21 cellular contexts compared by ENCODE assay signal in the genomic region with DNA sequence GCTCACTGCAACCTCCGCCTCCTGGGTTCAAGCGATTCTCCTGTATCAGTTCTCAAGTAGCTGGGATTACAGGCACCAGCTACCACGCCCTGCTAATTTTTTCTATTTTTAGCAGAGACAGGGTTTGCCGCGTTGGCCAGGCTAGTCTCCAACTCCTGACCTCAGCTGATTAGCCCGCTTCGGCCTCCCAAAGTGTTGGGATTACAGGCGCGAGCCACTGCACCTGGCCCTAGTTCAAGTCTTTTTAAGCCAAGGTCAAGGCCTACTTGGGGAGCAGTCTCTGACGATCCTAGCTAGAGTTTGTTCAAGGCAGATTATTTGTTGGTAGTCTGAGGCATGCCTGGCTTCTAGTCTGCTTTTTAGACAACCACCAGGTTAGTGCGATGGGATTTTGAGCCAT.
"Had no signal": no experiment of that assay in that cellular context is flagged by ENCODE, and none has a peak within 500 bp of the region (broad histone marks: within the 10 kb centered on the region; RNA-seq: fewer than 3 reads in every experiment).

No MANE protein-coding gene starts in this region.

- H3K27ac ChIP-seq: heart right ventricle, hepatocyte, left ventricle myocardium inferior, parathyroid adenoma, psoas muscle, right lobe of liver, skin epidermis, suprapubic skin, tibial nerve, uterus had no signal

- ATAC-seq: heart right ventricle; mucosa of descending colon; naive thymus-derived CD4-positive, alpha-beta T cell; psoas muscle; right lobe of liver; stimulated activated naive B cell treated with anti-CD40 and anti-IgM and Interleukin-4, amounts not matched to agents 10 μg/mL and 1 μg/mL and 100 μg/mL, for 72 hours had no signal

- H3K27me3 ChIP-seq: heart right ventricle, hepatocyte, right lobe of liver, suprapubic skin, tibial nerve, uterus had no signal

- H3K79me2 ChIP-seq: hepatocyte, parathyroid adenoma had no signal

- DNase-seq: heart right ventricle; islet precursor cell; left ventricle myocardium inferior; midbrain; mucosa of descending colon; naive thymus-derived CD4-positive, alpha-beta T cell; nucleus accumbens; psoas muscle; right lobe of liver; stimulated activated CD4-positive, alpha-beta T cell treated with anti-CD3 and anti-CD28 coated beads, Interleukin-12 subunit alpha, Interleukin-12 subunit beta, amount 100 ng/mL, for 4 hours; stimulated activated CD4-positive, alpha-beta T cell treated with anti-CD3 and anti-CD28 coated beads, Interleukin-15, amount 100 ng/mL, for 24 hours; stimulated activated CD4-positive, alpha-beta T cell treated with anti-CD3 and anti-CD28 coated beads, Interleukin-2, amount 100 ng/mL, for 24 hours; stimulated activated CD4-positive, alpha-beta T cell treated with anti-CD3 and anti-CD28 coated beads, Interleukin-4, amount 100 ng/mL, for 1 hour; stimulated activated naive B cell treated with anti-CD40 and anti-IgM and Interleukin-4, amounts not matched to agents 10 μg/mL and 1 μg/mL and 100 μg/mL, for 72 hours; uterus had no signal

- H3K4me1 ChIP-seq: heart right ventricle, left ventricle myocardium inferior, parathyroid adenoma, psoas muscle, right lobe of liver, suprapubic skin, tibial nerve, uterus had no signal

- H3K36me3 ChIP-seq: heart right ventricle, left ventricle myocardium inferior, right lobe of liver, suprapubic skin, tibial nerve, uterus had no signal

- H3K4me2 ChIP-seq: hepatocyte had no signal

- H3K9me3 ChIP-seq: heart right ventricle, left ventricle myocardium inferior, mucosa of descending colon, psoas muscle, right lobe of liver, suprapubic skin, tibial nerve, uterus had no signal

- H3K4me3 ChIP-seq: heart right ventricle, hepatocyte, left ventricle myocardium inferior, lung, mucosa of descending colon, psoas muscle, right lobe of liver, skin epidermis, suprapubic skin, tibial nerve, uterus had no signal

- H3K9ac ChIP-seq: parathyroid adenoma had no signal
